In genomic region chr3:134381048-134381447, GRCh38 we compare ENCODE assay signal across 1 cellular context.
TF ChIP-seq lines count a peak whose summit lies in the region.

No MANE protein-coding gene starts in this region.

TF ChIP-seq in WTC11, 78 proteins besides CTCF, POLR2A, EP300 and RAD21:
- no peak for TF ChIP-seq AFF4 (CRISPR knock-in tag; IDR thresholded peaks at IDR 0.05; ENCODE audit: borderline replicate concordance)
- TF ChIP-seq ZNF232 (CRISPR knock-in tag; IDR thresholded peaks at IDR 0.05): no peak
- TF ChIP-seq NR1H2 (CRISPR knock-in tag; IDR thresholded peaks at IDR 0.05): no peak
- TF ChIP-seq E2F5 (CRISPR knock-in tag; IDR thresholded peaks at IDR 0.05): no peak
- no peak for TF ChIP-seq SP1 (CRISPR knock-in tag; conservative IDR thresholded peaks at IDR 0.05)
- no peak for TF ChIP-seq NR2C2 (CRISPR knock-in tag; IDR thresholded peaks at IDR 0.05)
- no peak for TF ChIP-seq ZNF317 (CRISPR knock-in tag; IDR thresholded peaks at IDR 0.05; ENCODE audit: borderline replicate concordance, low read depth)
- no peak for TF ChIP-seq ZSCAN18 (CRISPR knock-in tag; IDR thresholded peaks at IDR 0.05)
- TF ChIP-seq ERG (CRISPR knock-in tag; IDR thresholded peaks at IDR 0.05): no peak
- no peak for TF ChIP-seq SOX15 (CRISPR knock-in tag; IDR thresholded peaks at IDR 0.05)
- no peak for TF ChIP-seq PREB (CRISPR knock-in tag; IDR thresholded peaks at IDR 0.05; ENCODE audit: borderline replicate concordance)
- no peak for TF ChIP-seq EMX1 (CRISPR knock-in tag; IDR thresholded peaks at IDR 0.05)
- no peak for TF ChIP-seq FOXJ3 (CRISPR knock-in tag; IDR thresholded peaks at IDR 0.05; ENCODE audit: borderline replicate concordance)
- no peak for TF ChIP-seq TCF7 (CRISPR knock-in tag; IDR thresholded peaks at IDR 0.05; ENCODE audit: low read depth)
- no peak for TF ChIP-seq MXD4 (CRISPR knock-in tag; IDR thresholded peaks at IDR 0.05; ENCODE audit: borderline replicate concordance)
- TF ChIP-seq ZNF671 (CRISPR knock-in tag; IDR thresholded peaks at IDR 0.05): no peak
